In the genomic region with DNA sequence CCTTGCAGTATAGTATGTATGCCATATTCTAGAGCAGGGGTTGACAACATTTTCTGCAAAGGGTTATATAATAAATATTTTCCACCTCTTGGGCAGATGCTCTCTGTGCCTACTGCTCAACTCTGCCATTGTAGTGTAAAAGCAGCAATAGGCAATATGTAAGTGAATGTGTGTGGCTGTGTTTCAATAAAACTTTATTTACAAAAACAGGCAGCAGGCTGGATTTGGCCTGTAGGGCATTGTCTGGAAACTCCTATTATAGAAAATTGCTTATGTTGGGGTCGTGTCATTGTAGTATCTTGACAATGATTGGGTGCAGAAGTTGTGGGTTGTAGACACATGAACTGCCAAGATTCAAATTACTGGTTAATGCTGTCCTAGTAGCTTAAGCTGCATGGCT, we compare ENCODE assay signal across 21 cellular contexts.
A peak's percentile ranks its signal among the peaks of the same experiment; 100 is the strongest.
DNase-seq lines count a peak whose midpoint lies in the region; ATAC-seq, FAIRE-seq and TF ChIP-seq lines count a peak whose summit lies in the region.
"Had no signal": no experiment of that assay in that cellular context is flagged by ENCODE, and none has a peak within 500 bp of the region (broad histone marks: within the 10 kb centered on the region; RNA-seq: fewer than 3 reads in every experiment).

No MANE protein-coding gene starts in this region.

- H3K27ac Mint-ChIP-seq in neural progenitor cell: no peak overlapping the region
- H3K27ac Mint-ChIP-seq: B cell; CD4-positive, alpha-beta T cell; CD8-positive, alpha-beta T cell had no signal

- no peaks in the 10 kb centered on the region for H3K9me3 Mint-ChIP-seq in neural progenitor cell
- H3K9me3 Mint-ChIP-seq: CD8-positive, alpha-beta T cell had no signal

- in situ Hi-C loops in GM12878 (cut with MboI): no loop called here

- DNase-seq in GM12878 (ENCODE audit: low read depth, low spot score): no peak
- no peak for DNase-seq in neural progenitor cell (ENCODE audit: low spot score)
- no peak for DNase-seq in neuronal stem cell (ENCODE audit: low spot score)
- DNase-seq in spleen: no peak
- no peak for DNase-seq in NCI-H146 (lab: John Stamatoyannopoulos, UW)
- DNase-seq: AML-193; Caco-2; Calu3; CD4-positive, alpha-beta T cell; CD8-positive, alpha-beta T cell; DMS79 treated with DMSO at 0.1 percent for 48 hours; GF-D8 had no signal

- H3K4ac ChIP-seq in neuronal stem cell (ENCODE audit: low read length): no peak overlapping the region

- no peak overlapping the region for H3K23ac ChIP-seq in neuronal stem cell (ENCODE audit: low read depth, low read length, poor library complexity)

- TF ChIP-seq POLR2A in GM12878 (IDR thresholded peaks at IDR 0.05; ENCODE audit: low read depth, low read length): no peak
- no peak for TF ChIP-seq POLR2A in spleen (IDR thresholded peaks at IDR 0.05)

- H4K8ac ChIP-seq in neuronal stem cell (ENCODE audit: low read depth, low read length): no peak overlapping the region

- no peaks in the 10 kb centered on the region for H4K20me1 ChIP-seq in GM12878 (ENCODE audit: control insufficient read depth, insufficient read depth)
- no peaks in the 10 kb centered on the region for H4K20me1 ChIP-seq in neural progenitor cell (ENCODE audit: low read depth)
- H4K20me1 ChIP-seq: BLaER1 treated with 17β-estradiol and CSF1 and Interleukin-3, amounts not matched to agents 10 nM and 100 nM had no signal

- no peaks in the 10 kb centered on the region for H3F3A ChIP-seq in neural progenitor cell (ENCODE audit: low read depth)

- TF ChIP-seq RAD21 in GM12878 (IDR thresholded peaks at IDR 0.05; ENCODE audit: insufficient read depth, low read depth, low read length): no peak

- FAIRE-seq in GM12878 (lab: Jason Lieb, UNC): no peak
- FAIRE-seq: A549, D721Med, G401.6, GM12892, GM18507 had no signal

- POLR2A ChIA-PET in GM12878 (lab: Charles Lee): no interaction called here

- no peak overlapping the region for H2BK12ac ChIP-seq in neuronal stem cell (ENCODE audit: low read length)

- H3K4me3 ChIP-seq in GM12878: no peak overlapping the region
- H3K4me3 ChIP-seq in neural progenitor cell: no peak overlapping the region
- no peak overlapping the region for H3K4me3 ChIP-seq in neuronal stem cell (ENCODE audit: low read length in 2 of 2)
- H3K4me3 ChIP-seq in spleen: no peak overlapping the region
- H3K4me3 ChIP-seq: A549; BLaER1 treated with 17β-estradiol and CSF1 and Interleukin-3, amounts not matched to agents 10 nM and 100 nM had no signal

- no peak overlapping the region for H3K14ac ChIP-seq in neuronal stem cell (ENCODE audit: low read length)

- no peak overlapping the region for H2AFZ ChIP-seq in GM12878 (ENCODE audit: control insufficient read depth, low read depth, low read length)
- peak overlapping the region; percentile 6 for H2AFZ ChIP-seq in neural progenitor cell (replicated peaks)
- H2AFZ ChIP-seq in neuronal stem cell (ENCODE audit: low read length): peak overlapping the region; percentile 7

- H4K91ac ChIP-seq in neuronal stem cell (ENCODE audit: low read depth, low read length, poor library complexity): no peak overlapping the region

- intact Hi-C loops in GM12878 (cut with micrococcal nuclease; ENCODE audit: unreplicated experiment): no loop called here
- intact Hi-C loops in spleen (cut with DNase I; ENCODE audit: low total_unique reads): no loop called here

- no TSS peak for BruUV-seq in GM12878 (replicated peaks; lab: Mats Ljungman, UMichigan)

- H3K18ac ChIP-seq in neuronal stem cell (ENCODE audit: low read length): no peak overlapping the region

- H3K79me1 ChIP-seq in neuronal stem cell (ENCODE audit: low read depth, low read length): no peaks in the 10 kb centered on the region

- TF ChIP-seq CTCF in GM12878 (IDR thresholded peaks at IDR 0.05 in 2 of 3, conservative IDR thresholded peaks at IDR 0.05 in 1 of 3; ENCODE audit: control insufficient read depth in 2 of 3, extremely low read depth in 1 of 3, insufficient read depth in 1 of 3, low read depth in 3 of 3, low read length in 3 of 3) (no peak), neural progenitor cell (IDR thresholded peaks at IDR 0.05) (no peak), spleen (IDR thresholded peaks at IDR 0.05 in 8 of 11, conservative IDR thresholded peaks at IDR 0.05 in 3 of 11) (no peak)

- H3K4me3 Mint-ChIP-seq in neural progenitor cell: no peak overlapping the region
- H3K4me3 Mint-ChIP-seq: B cell; CD4-positive, alpha-beta T cell; CD8-positive, alpha-beta T cell had no signal

- H3K27me3 Mint-ChIP-seq in neural progenitor cell (ENCODE audit: insufficient read depth, low read depth): no peaks in the 10 kb centered on the region
- H3K27me3 Mint-ChIP-seq: B cell; CD4-positive, alpha-beta T cell had no signal

- SMC1A ChIA-PET in GM12878 (lab: Charles Lee; ENCODE audit: uncharacterized antibody, unreplicated experiment): no interaction called here

- no peaks in the 10 kb centered on the region for H3K36me3 Mint-ChIP-seq in neural progenitor cell
- H3K36me3 Mint-ChIP-seq: CD8-positive, alpha-beta T cell had no signal

- H2BK15ac ChIP-seq in neuronal stem cell (ENCODE audit: low read length): no peak overlapping the region

- H3K79me2 ChIP-seq in GM12878 (ENCODE audit: control insufficient read depth, insufficient read depth, low read length): no peaks in the 10 kb centered on the region
- no peaks in the 10 kb centered on the region for H3K79me2 ChIP-seq in neural progenitor cell (ENCODE audit: low read depth)

- no peaks in the 10 kb centered on the region for H3K27me3 ChIP-seq in GM12878 (replicated peaks in 1 of 2; ENCODE audit: control insufficient read depth in 2 of 2, insufficient read depth in 2 of 2, low read length in 1 of 2)
- H3K27me3 ChIP-seq in neural progenitor cell: no peaks in the 10 kb centered on the region
- H3K27me3 ChIP-seq in neuronal stem cell (ENCODE audit: control insufficient read depth in 3 of 3, insufficient read depth in 3 of 3, low read depth in 1 of 3, low read length in 3 of 3): no peaks in the 10 kb centered on the region
- no peaks in the 10 kb centered on the region for H3K27me3 ChIP-seq in spleen (replicated peaks in 1 of 7)
- H3K27me3 ChIP-seq: BLaER1 treated with 17β-estradiol and CSF1 and Interleukin-3, amounts not matched to agents 10 nM and 100 nM had no signal

- 5% methylated on average over 1 of the region's 1 CpG for WGBS in GM12878 (ENCODE audit: insufficient coverage, insufficient replicate concordance, low lambda C conversion rate, missing lambda C conversion rate)
- no CpG with 5 or more reads among the region's 1 CpG for WGBS in neuronal stem cell (ENCODE audit: extremely low coverage in 2 of 2, insufficient read length in 2 of 2, insufficient replicate concordance in 1 of 2), 2 donors
- 39 to 74% (median 54%) methylated on average over 1 of the region's 1 CpG for WGBS in spleen, 5 donors

- no peak for ATAC-seq in GM12878
- ATAC-seq: A549; CD8-positive, alpha-beta T cell had no signal

- H3K4me1 ChIP-seq in GM12878 (ENCODE audit: control insufficient read depth, insufficient read depth, low read length) (no peaks in the 10 kb centered on the region), neural progenitor cell (no peaks in the 10 kb centered on the region), neuronal stem cell (ENCODE audit: control insufficient read depth in 2 of 2, insufficient read depth in 1 of 2, low read depth in 1 of 2, low read length in 2 of 2) (peaks cover 0 to 2% of the 10 kb centered on the region in 2 donors), spleen (no peaks in the 10 kb centered on the region)
- H3K4me1 ChIP-seq: A549; BLaER1 treated with 17β-estradiol and CSF1 and Interleukin-3, amounts not matched to agents 10 nM and 100 nM; Caco-2 had no signal

- RAD21 ChIA-PET in GM12878 (lab: Charles Lee; ENCODE audit: unreplicated experiment): no interaction called here

- H3K27ac ChIP-seq in GM12878 (ENCODE audit: control insufficient read depth, insufficient read depth): no peak overlapping the region
- H3K27ac ChIP-seq in neural progenitor cell: no peak overlapping the region
- no peak overlapping the region for H3K27ac ChIP-seq in neuronal stem cell (replicated peaks; ENCODE audit: low read length)
- H3K27ac ChIP-seq in spleen: no peak overlapping the region
- H3K27ac ChIP-seq: 22Rv1; A549; BLaER1 treated with 17β-estradiol and CSF1 and Interleukin-3, amounts not matched to agents 10 nM and 100 nM; C4-2B had no signal

- H2BK5ac ChIP-seq in neuronal stem cell (ENCODE audit: low read length): no peak overlapping the region

- TF ChIP-seq EP300 in GM12878 (IDR thresholded peaks at IDR 0.05; ENCODE audit: borderline replicate concordance in 1 of 2, control insufficient read depth in 1 of 2, low read depth in 2 of 2, low read length in 2 of 2): no peak

- H3K9me3 ChIP-seq in GM12878 (replicated peaks; ENCODE audit: control insufficient read depth, insufficient read depth, low read length): no peaks in the 10 kb centered on the region
- H3K9me3 ChIP-seq in neural progenitor cell (ENCODE audit: low read depth): no peaks in the 10 kb centered on the region
- H3K9me3 ChIP-seq in neuronal stem cell (replicated peaks in 1 of 2; ENCODE audit: control insufficient read depth in 2 of 2, insufficient read depth in 1 of 2, low read depth in 1 of 2, low read length in 2 of 2): peaks cover 0 to 2% of the 10 kb centered on the region in 2 donors
- H3K9me3 ChIP-seq in spleen: peaks cover 0 to 16% (median 2%) of the 10 kb centered on the region in 8 donors
- H3K9me3 ChIP-seq: A549; BLaER1 treated with 17β-estradiol and CSF1 and Interleukin-3, amounts not matched to agents 10 nM and 100 nM; Caco-2 had no signal

- H3K36me3 ChIP-seq in GM12878 (ENCODE audit: control insufficient read depth in 2 of 2, insufficient read depth in 2 of 2, low read length in 1 of 2) (no peaks in the 10 kb centered on the region), neural progenitor cell (no peaks in the 10 kb centered on the region), neuronal stem cell (replicated peaks in 1 of 2; ENCODE audit: control insufficient read depth in 2 of 2, insufficient read depth in 2 of 2, low read length in 2 of 2) (no peaks in the 10 kb centered on the region), spleen (no peaks in the 10 kb centered on the region)
- H3K36me3 ChIP-seq: BLaER1 treated with 17β-estradiol and CSF1 and Interleukin-3, amounts not matched to agents 10 nM and 100 nM had no signal

- no peak overlapping the region for H3K9ac ChIP-seq in GM12878 (ENCODE audit: control insufficient read depth, insufficient read depth, low read length)
- H3K9ac ChIP-seq in neural progenitor cell: no peak overlapping the region
- no peak overlapping the region for H3K9ac ChIP-seq in neuronal stem cell (ENCODE audit: low read depth, low read length, poor library complexity)
- H3K9ac ChIP-seq: BLaER1 treated with 17β-estradiol and CSF1 and Interleukin-3, amounts not matched to agents 10 nM and 100 nM had no signal

- H2BK120ac ChIP-seq in neuronal stem cell (ENCODE audit: low read depth, low read length): no peak overlapping the region

- CTCF ChIA-PET in GM12878 (lab: Yijun Ruan, JAX): no interaction called here

- no peak overlapping the region for H2AK5ac ChIP-seq in neuronal stem cell (ENCODE audit: low read depth, low read length)

- H3K4me1 Mint-ChIP-seq in neural progenitor cell: no peaks in the 10 kb centered on the region
- H3K4me1 Mint-ChIP-seq: B cell had no signal

- no peak overlapping the region for H3K4me2 ChIP-seq in GM12878 (ENCODE audit: control insufficient read depth, insufficient read depth)
- no peak overlapping the region for H3K4me2 ChIP-seq in neural progenitor cell
- H3K4me2 ChIP-seq in neuronal stem cell (ENCODE audit: insufficient read depth, low read length, poor library complexity, severe bottlenecking): no peak overlapping the region
- H3K4me2 ChIP-seq: A549; BLaER1 treated with 17β-estradiol and CSF1 and Interleukin-3, amounts not matched to agents 10 nM and 100 nM had no signal
